In genomic region chr22:22691716-22692701, GRCh38 we compare ENCODE assay signal across 14 cellular contexts. TPM values are rescaled to one million over a fixed set of nuclear protein-coding genes. Genes with fewer than 3 reads are reported as not detected.
DNase-seq lines count a peak whose midpoint lies in the region; ATAC-seq, FAIRE-seq and TF ChIP-seq lines count a peak whose summit lies in the region.
"Had no signal": no experiment of that assay in that cellular context is flagged by ENCODE, and none has a peak within 500 bp of the region (broad histone marks: within the 10 kb centered on the region; RNA-seq: fewer than 3 reads in every experiment).

No MANE protein-coding gene starts in this region.

- H2AFZ ChIP-seq in mammary epithelial cell (ENCODE audit: low read depth, low read length) = no peak overlapping the region
- H2AFZ ChIP-seq in GM12878 (ENCODE audit: control insufficient read depth, low read depth, low read length) = peak overlapping the region; percentile 23

- H3K27me3 Mint-ChIP-seq in MCF 10A (ENCODE audit: insufficient read depth, unreplicated experiment) = no peaks in the 10 kb centered on the region
- H3K27me3 Mint-ChIP-seq: dendritic cell treated with granulocyte-macrophage colony-stimulating factor and Interleukin-4, amounts not matched to agents 40 ng/mL and 50 ng/mL, for 4 days had no signal

- intact Hi-C loops in MCF 10A (cut with micrococcal nuclease) = loop anchor here (1.0 kb wide), 1 partner anchor 56 kb away; no protein-coding TSS in a partner anchor
- intact Hi-C loops in mammary epithelial cell (cut with micrococcal nuclease) = no loop called here
- intact Hi-C loops in GM12878 (cut with micrococcal nuclease; ENCODE audit: unreplicated experiment) = no loop called here

- H3K4me1 ChIP-seq in mammary epithelial cell (ENCODE audit: insufficient read depth, low read length) (no peaks in the 10 kb centered on the region), GM12878 (ENCODE audit: control insufficient read depth, insufficient read depth, low read length) (peaks cover 31% of the 10 kb centered on the region)

- no peaks in the 10 kb centered on the region for H4K20me1 ChIP-seq in mammary epithelial cell (ENCODE audit: insufficient read depth, low read length)
- H4K20me1 ChIP-seq in GM12878 (ENCODE audit: control insufficient read depth, insufficient read depth) = no peaks in the 10 kb centered on the region

- TF ChIP-seq CTCF in MCF 10A (IDR thresholded peaks at IDR 0.05; ENCODE audit: unreplicated experiment) (no peak), mammary epithelial cell (conservative IDR thresholded peaks at IDR 0.05 in 1 of 2, IDR thresholded peaks at IDR 0.05 in 1 of 2; ENCODE audit: extremely low read depth in 1 of 2, insufficient read depth in 1 of 2, low read depth in 1 of 2, low read length in 2 of 2) (no peak), GM12878 (IDR thresholded peaks at IDR 0.05 in 2 of 3, conservative IDR thresholded peaks at IDR 0.05 in 1 of 3; ENCODE audit: control insufficient read depth in 2 of 3, extremely low read depth in 1 of 3, insufficient read depth in 1 of 3, low read depth in 3 of 3, low read length in 3 of 3) (no peak)

- RAD21 ChIA-PET in GM12878 (lab: Charles Lee; ENCODE audit: unreplicated experiment) = interaction anchor here (0.7 to 1.1 kb wide), 2 partner anchors 18 to 29 kb away, joined by 3 read pairs; no protein-coding TSS in a partner anchor

- H3K9me3 Mint-ChIP-seq in MCF 10A (ENCODE audit: unreplicated experiment) = no peaks in the 10 kb centered on the region
- H3K9me3 Mint-ChIP-seq: activated T-cell treated with anti-CD3 and anti-CD28 coated beads, Interleukin-2, amount 50 U/mL, for 4 hours; dendritic cell treated with granulocyte-macrophage colony-stimulating factor and Interleukin-4, amounts not matched to agents 40 ng/mL and 50 ng/mL, for 4 days had no signal

- POLR2A ChIA-PET in MCF 10A (lab: Yijun Ruan, JAX) = interaction anchor here (0.6 kb wide), 1 partner anchor 86 kb away, joined by 3 read pairs; no protein-coding TSS in a partner anchor
- POLR2A ChIA-PET in GM12878 (lab: Charles Lee) = no interaction called here

- ATAC-seq in GM12878 (no peak), HG02840 (IDR thresholded peaks at IDR 0.05; ENCODE audit: low FRiP score, unreplicated experiment) (no peak)

- no peaks in the 10 kb centered on the region for H3K36me3 Mint-ChIP-seq in MCF 10A (ENCODE audit: insufficient read depth, unreplicated experiment)

- H3K4me2 ChIP-seq in mammary epithelial cell (ENCODE audit: insufficient read depth, low read depth, low read length) (no peak overlapping the region), GM12878 (ENCODE audit: control insufficient read depth, insufficient read depth) (no peak overlapping the region)

- H3K9me3 ChIP-seq in mammary epithelial cell (replicated peaks; ENCODE audit: insufficient read depth, low read length) = no peaks in the 10 kb centered on the region
- no peaks in the 10 kb centered on the region for H3K9me3 ChIP-seq in GM12878 (replicated peaks; ENCODE audit: control insufficient read depth, insufficient read depth, low read length)
- H3K9me3 ChIP-seq: esophagus squamous epithelium, suprapubic skin had no signal

- peaks cover 15% of the 10 kb centered on the region for H3K4me1 Mint-ChIP-seq in MCF 10A (ENCODE audit: insufficient read depth, unreplicated experiment)

- BruUV-seq in MCF 10A (replicated peaks; lab: Mats Ljungman, UMichigan) (no TSS peak), mammary epithelial cell (replicated peaks; lab: Mats Ljungman, UMichigan) (no TSS peak), GM12878 (replicated peaks; lab: Mats Ljungman, UMichigan) (no TSS peak)

- CTCF ChIA-PET in MCF 10A (lab: Yijun Ruan, JAX) = interaction anchor here (0.7 to 7.1 kb wide), 16 partner anchors 8 to 1161 kb away, joined by 3 to 68 read pairs (median 6); no protein-coding TSS in a partner anchor
- CTCF ChIA-PET in mammary epithelial cell (lab: Charles Lee; ENCODE audit: low non-redundant PET) = no interaction called here
- CTCF ChIA-PET in GM12878 (lab: Yijun Ruan, JAX) = interaction anchor here (0.9 to 5.2 kb wide), 13 partner anchors 9 to 264 kb away, joined by 3 to 30 read pairs (median 4); no protein-coding TSS in a partner anchor

- H3K9ac ChIP-seq in mammary epithelial cell (ENCODE audit: insufficient read depth, low read length) = no peak overlapping the region
- H3K9ac ChIP-seq in GM12878 (ENCODE audit: control insufficient read depth, insufficient read depth, low read length) = no peak overlapping the region

- dilution Hi-C loops in mammary epithelial cell (cut with HindIII; ENCODE audit: low sequenced_read_pairs) = loop anchor here (25.0 kb wide), 1 partner anchor 105 kb away; no protein-coding TSS in a partner anchor

- H3K27me3 ChIP-seq in mammary epithelial cell (ENCODE audit: insufficient read depth, low read length) (no peaks in the 10 kb centered on the region), GM12878 (replicated peaks in 1 of 2; ENCODE audit: control insufficient read depth in 2 of 2, insufficient read depth in 2 of 2, low read length in 1 of 2) (no peaks in the 10 kb centered on the region)
- H3K27me3 ChIP-seq: esophagus squamous epithelium, suprapubic skin had no signal

- no peaks in the 10 kb centered on the region for H3K79me2 ChIP-seq in mammary epithelial cell (ENCODE audit: insufficient read depth, low read length)
- H3K79me2 ChIP-seq in GM12878 (ENCODE audit: control insufficient read depth, insufficient read depth, low read length) = no peaks in the 10 kb centered on the region

- no peak overlapping the region for H3K27ac Mint-ChIP-seq in MCF 10A (ENCODE audit: low read depth, unreplicated experiment)
- H3K27ac Mint-ChIP-seq: dendritic cell treated with granulocyte-macrophage colony-stimulating factor and Interleukin-4, amounts not matched to agents 40 ng/mL and 50 ng/mL, for 4 days; T-helper 17 cell had no signal

- DNase-seq in MCF 10A (ENCODE audit: unreplicated experiment) (peak; percentile 66), mammary epithelial cell (no peak), GM12878 (ENCODE audit: low read depth, low spot score) (no peak), kidney glomerular epithelial cell (lab: John Stamatoyannopoulos, UW) (peak; percentile 17), urothelium cell line (ENCODE audit: low spot score) (no peak), NCI-H146 treated with DMSO at 0.1 percent for 48 hours (lab: John Stamatoyannopoulos, UW; ENCODE audit: unreplicated experiment) (no peak), HuH-7.5 (ENCODE audit: low spot score) (no peak)
- DNase-seq: esophagus squamous epithelium, midbrain had no signal

- TF ChIP-seq EP300 in GM12878 (IDR thresholded peaks at IDR 0.05; ENCODE audit: borderline replicate concordance in 1 of 2, control insufficient read depth in 1 of 2, low read depth in 2 of 2, low read length in 2 of 2) = no peak

- FAIRE-seq in GM12878 (lab: Jason Lieb, UNC) = no peak
- FAIRE-seq in urothelium cell line (lab: Jason Lieb, UNC) = peak; percentile 91

- SMC1A ChIA-PET in GM12878 (lab: Charles Lee; ENCODE audit: uncharacterized antibody, unreplicated experiment) = interaction anchor here (1.5 kb wide), 2 partner anchors 25 to 101 kb away, joined by 4 to 5 read pairs; no protein-coding TSS in a partner anchor

- 78% methylated on average over 7 of the region's 8 CpGs for WGBS in mammary epithelial cell (ENCODE audit: low coverage, missing lambda C conversion rate)
- 38% methylated on average over 8 of the region's 8 CpGs for WGBS in GM12878 (ENCODE audit: insufficient coverage, insufficient replicate concordance, low lambda C conversion rate, missing lambda C conversion rate)

- no peak for TF ChIP-seq POLR2A in GM12878 (IDR thresholded peaks at IDR 0.05; ENCODE audit: low read depth, low read length)

- H3K27ac ChIP-seq in mammary epithelial cell (ENCODE audit: insufficient read depth, low read depth, low read length) (no peak overlapping the region), GM12878 (ENCODE audit: control insufficient read depth, insufficient read depth) (no peak overlapping the region; the same call in 1 of the 2 replicates)
- H3K27ac ChIP-seq: esophagus squamous epithelium, suprapubic skin had no signal

- in situ Hi-C loops in mammary epithelial cell (cut with MboI; ENCODE audit: low sequenced_read_pairs in 2 of 2) = loop anchor here in 1 of 2 donors (25.0 kb wide), 1 partner anchor 105 kb away; no protein-coding TSS in a partner anchor
- in situ Hi-C loops in GM12878 (cut with MboI) = no loop called here

- no peaks in the 10 kb centered on the region for H3K36me3 ChIP-seq in mammary epithelial cell (ENCODE audit: insufficient read depth, low read length)
- no peaks in the 10 kb centered on the region for H3K36me3 ChIP-seq in GM12878 (ENCODE audit: control insufficient read depth in 2 of 2, insufficient read depth in 2 of 2, low read length in 1 of 2)
- H3K36me3 ChIP-seq: esophagus squamous epithelium, suprapubic skin had no signal

- TF ChIP-seq RAD21 in GM12878 (IDR thresholded peaks at IDR 0.05; ENCODE audit: insufficient read depth, low read depth, low read length) = no peak

- H3K4me3 ChIP-seq in mammary epithelial cell (replicated peaks in 1 of 3; ENCODE audit: insufficient read depth in 1 of 3, low read depth in 2 of 3, low read length in 3 of 3) (no peak overlapping the region), GM12878 (no peak overlapping the region)
- H3K4me3 ChIP-seq: esophagus squamous epithelium, suprapubic skin had no signal

- H3K4me3 Mint-ChIP-seq in MCF 10A (ENCODE audit: unreplicated experiment) = no peak overlapping the region
- H3K4me3 Mint-ChIP-seq: activated T-cell treated with anti-CD3 and anti-CD28 coated beads, Interleukin-2, amount 50 U/mL, for 4 hours; dendritic cell treated with granulocyte-macrophage colony-stimulating factor and Interleukin-4, amounts not matched to agents 40 ng/mL and 50 ng/mL, for 4 days; T-helper 17 cell had no signal

TF ChIP-seq in GM12878, 131 proteins besides CTCF, POLR2A, EP300 and RAD21 (continues in another document):
- TF ChIP-seq BMI1 (IDR thresholded peaks at IDR 0.05; ENCODE audit: borderline replicate concordance) = no peak

RNA-seq across cellular contexts. Expression of gene GGTLC2, which starts 47.6 kb away (rescaled TPM):
- total RNA-seq in MCF 10A (2022) (not detected in 2 replicates), mammary epithelial cell (not detected), GM12878 (2014; rRNA removed) (not detected in 2 replicates), GM12878 (2014; rRNA removed; fragmentation: Illumina TruSeq; extraction: Trizol) (not detected in 2 replicates), GM12878 (2021) (not detected in 2 replicates)
- polyA plus RNA-seq in mammary epithelial cell (not detected), GM12878 (2011; rRNA removed) (not detected in 2 replicates), GM12878 (2014; fragmentation: Illumina TruSeq; extraction: Trizol) (not detected in 2 replicates), GM12878 (2014; fragmentation: Nextera tagmentation; extraction: Ambion mirVana) (not detected), GM12878 (2014; rRNA removed) (not detected in 2 replicates), GM12878 (2016; fragmentation: Nextera tagmentation; extraction: Ambion mirVana) (not detected)
- polyA minus RNA-seq in mammary epithelial cell = not detected
- not detected in 2 replicates for total RNA-seq in GM12878 (2013; cell fraction: nucleolus; rRNA removed)
- polyA plus RNA-seq in GM12878 (2011; ENCODE audit: low read depth) = not detected
- polyA plus RNA-seq in GM12878 (2011; cell fraction: cytosol; rRNA removed) = not detected in 2 replicates
- polyA plus RNA-seq in GM12878 (2011; cell fraction: nucleus; rRNA removed) = not detected in 2 replicates
- not detected in 2 replicates for polyA plus RNA-seq in GM12878 (2012)
- polyA minus RNA-seq in GM12878 (2011; rRNA and poly(A)+ RNA removed) = not detected in 2 replicates
- not detected in 2 replicates for polyA minus RNA-seq in GM12878 (2011; cell fraction: cytosol; rRNA and poly(A)+ RNA removed)
- polyA minus RNA-seq in GM12878 (2011; cell fraction: nucleus; rRNA and poly(A)+ RNA removed) = not detected in 2 replicates
- total RNA-seq: activated T-cell treated with anti-CD3 and anti-CD28 coated beads, Interleukin-2, amount 50 U/mL, for 4 hours; esophagus squamous epithelium; suprapubic skin; T-helper 17 cell had no signal

Comparison
In these comparisons a context has a peak if more than half of its experiments do, and no peak if none do; other contexts are left out.
1. DNase-seq: peak in MCF 10A (single experiment) and kidney glomerular epithelial cell (single experiment); none in mammary epithelial cell (single experiment), GM12878 (single experiment), urothelium cell line (single experiment), NCI-H146 treated with DMSO at 0.1 percent for 48 hours (single experiment) and HuH-7.5 (single experiment).